15 cellular contexts compared by ENCODE assay signal in genomic region chr2:71892896-71893295, GRCh38.
"Had no signal": no experiment of that assay in that cellular context is flagged by ENCODE, and none has a peak within 500 bp of the region (broad histone marks: within the 10 kb centered on the region; RNA-seq: fewer than 3 reads in every experiment).

No MANE protein-coding gene starts in this region.

- FAIRE-seq: endometrium, keratinocyte had no signal

- DNase-seq: activated CD4-positive, alpha-beta T cell treated with anti-CD3 and anti-CD28 coated beads, Interleukin-2, amount 50 U/mL, for 4 hours; activated CD4-positive, CD25-positive, alpha-beta regulatory T cell treated with anti-CD3 and anti-CD28 coated beads, Interleukin-2, amount 50 U/mL, for 72 hours; activated effector memory CD4-positive, alpha-beta T cell treated with Interleukin-2 at 50 U/mL for 16 hours; activated naive CD4-positive, alpha-beta T cell treated with anti-CD3 and anti-CD28 coated beads, Interleukin-2, amount 50 U/mL, for 16 hours; activated T-cell treated with anti-CD3 and anti-CD28 coated beads, Interleukin-2, amount 50 U/mL, for 1 hour; left lung; natural killer cell had no signal

- H3K4me3 Mint-ChIP-seq: memory B cell; natural killer cell; stimulated activated effector memory CD8-positive, alpha-beta T cell treated with anti-CD3 and anti-CD28 coated beads, Interleukin-12 subunit alpha, Interleukin-12 subunit beta, amount 100 ng/mL, for 72 hours had no signal

- H3K79me2 ChIP-seq: hepatocyte had no signal

- H3K9me3 Mint-ChIP-seq: memory B cell; natural killer cell; stimulated activated effector memory CD8-positive, alpha-beta T cell treated with anti-CD3 and anti-CD28 coated beads, Interleukin-12 subunit alpha, Interleukin-12 subunit beta, amount 100 ng/mL, for 72 hours had no signal

- H3K4me1 ChIP-seq: left lung, tibial artery, vagina had no signal

- H2AFZ ChIP-seq: hepatocyte had no signal

- H3K27ac ChIP-seq: hepatocyte, left lung, neutrophil, tibial artery, vagina had no signal

- ATAC-seq: left lung; natural killer cell; stimulated activated effector memory CD8-positive, alpha-beta T cell treated with anti-CD3 and anti-CD28 coated beads, Interleukin-12 subunit alpha, Interleukin-12 subunit beta, amount 100 ng/mL, for 72 hours had no signal

- H3K27ac Mint-ChIP-seq: memory B cell; natural killer cell; stimulated activated effector memory CD8-positive, alpha-beta T cell treated with anti-CD3 and anti-CD28 coated beads, Interleukin-12 subunit alpha, Interleukin-12 subunit beta, amount 100 ng/mL, for 72 hours had no signal

- H3K9me3 ChIP-seq: left lung, neutrophil, tibial artery, vagina had no signal

- H3K36me3 ChIP-seq: left lung, neutrophil, tibial artery, vagina had no signal

- H3K27me3 ChIP-seq: vagina had no signal

- H3K4me3 ChIP-seq: hepatocyte, left lung, tibial artery, vagina had no signal

- H3K4me2 ChIP-seq: hepatocyte had no signal

- H3K36me3 Mint-ChIP-seq: memory B cell; natural killer cell; stimulated activated effector memory CD8-positive, alpha-beta T cell treated with anti-CD3 and anti-CD28 coated beads, Interleukin-12 subunit alpha, Interleukin-12 subunit beta, amount 100 ng/mL, for 72 hours had no signal

- H3K4me1 Mint-ChIP-seq: memory B cell; natural killer cell; stimulated activated effector memory CD8-positive, alpha-beta T cell treated with anti-CD3 and anti-CD28 coated beads, Interleukin-12 subunit alpha, Interleukin-12 subunit beta, amount 100 ng/mL, for 72 hours had no signal
